Comparison of ENCODE assay signal across 16 cellular contexts in genomic region chr5:38714703-38715355, GRCh38.
"Had no signal": no experiment of that assay in that cellular context is flagged by ENCODE, and none has a peak within 500 bp of the region (broad histone marks: within the 10 kb centered on the region; RNA-seq: fewer than 3 reads in every experiment).

No MANE protein-coding gene starts in this region.

- H3K4me3 ChIP-seq: colonic mucosa, lower lobe of right lung, smooth muscle cell, testis, tibial nerve, upper lobe of right lung, vagina had no signal

- ATAC-seq: left lobe of liver; stimulated activated naive CD8-positive, alpha-beta T cell treated with anti-CD3 and anti-CD28 coated beads, Interleukin-15, Interleukin-2, amounts not matched to agents 100 U/mL and 50 U/mL, for 24 hours had no signal

- H3K4me1 ChIP-seq: colonic mucosa, lower lobe of right lung, upper lobe of right lung had no signal

- H3K27ac ChIP-seq: colonic mucosa, lower lobe of right lung, neutrophil, testis, tibial nerve, upper lobe of right lung, vagina had no signal

- DNase-seq: colonic mucosa; effector CD4-positive, alpha-beta T cell; glutamatergic neuron; kidney glomerular epithelial cell; lower lobe of right lung; right cardiac atrium; stimulated activated CD4-positive, alpha-beta T cell treated with anti-CD3 and anti-CD28 coated beads, Interleukin-2, amount 100 ng/mL, for 48 hours; stimulated activated naive CD8-positive, alpha-beta T cell treated with anti-CD3 and anti-CD28 coated beads, Interleukin-15, Interleukin-2, amounts not matched to agents 100 U/mL and 50 U/mL, for 24 hours; testis; upper lobe of right lung had no signal

- H3K9me3 Mint-ChIP-seq: natural killer cell treated with Interleukin-12 subunit alpha and Interleukin-12 subunit beta and Interleukin-15 and Interleukin-18, amount 100 ng/mL, for 72 hours had no signal

- H3K4me2 ChIP-seq: smooth muscle cell had no signal

- H3K9me3 ChIP-seq: colonic mucosa, lower lobe of right lung, neutrophil, testis, tibial nerve, upper lobe of right lung, vagina had no signal

- H3K36me3 Mint-ChIP-seq: natural killer cell treated with Interleukin-12 subunit alpha and Interleukin-12 subunit beta and Interleukin-15 and Interleukin-18, amount 100 ng/mL, for 72 hours had no signal

- H3K27ac Mint-ChIP-seq: natural killer cell treated with Interleukin-12 subunit alpha and Interleukin-12 subunit beta and Interleukin-15 and Interleukin-18, amount 100 ng/mL, for 72 hours had no signal

- H3K36me3 ChIP-seq: colonic mucosa, lower lobe of right lung, neutrophil, tibial nerve, upper lobe of right lung, vagina had no signal

- H3K27me3 ChIP-seq: colonic mucosa, neutrophil, testis, tibial nerve, upper lobe of right lung, vagina had no signal

- H3K4me3 Mint-ChIP-seq: natural killer cell treated with Interleukin-12 subunit alpha and Interleukin-12 subunit beta and Interleukin-15 and Interleukin-18, amount 100 ng/mL, for 72 hours had no signal
